1 cellular context compared by ENCODE assay signal in the genomic region with DNA sequence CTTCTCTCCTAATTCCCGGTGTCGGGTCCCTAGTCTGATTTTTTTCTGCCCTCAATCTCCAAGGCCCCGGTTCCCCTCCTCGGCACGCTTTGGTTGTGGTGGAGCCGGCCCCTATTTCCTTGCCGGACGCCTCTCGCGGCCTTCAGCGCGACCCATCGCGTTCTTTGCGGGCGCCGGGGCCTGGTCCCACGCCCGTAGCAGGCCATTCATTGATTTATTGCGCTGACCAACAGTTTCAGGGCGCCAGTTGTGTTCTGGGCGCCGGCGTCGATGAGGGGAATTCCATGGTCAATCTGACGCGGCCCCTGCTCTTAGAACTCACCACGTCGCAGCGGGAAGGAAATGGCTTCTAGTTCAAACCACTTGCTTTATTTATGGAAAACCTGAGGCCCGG.
TF ChIP-seq lines count a peak whose summit lies in the region.

No MANE protein-coding gene starts in this region.

TF ChIP-seq in liver, 16 proteins besides CTCF, POLR2A, EP300 and RAD21 (continued from another document):
- TF ChIP-seq, protein P1, sequence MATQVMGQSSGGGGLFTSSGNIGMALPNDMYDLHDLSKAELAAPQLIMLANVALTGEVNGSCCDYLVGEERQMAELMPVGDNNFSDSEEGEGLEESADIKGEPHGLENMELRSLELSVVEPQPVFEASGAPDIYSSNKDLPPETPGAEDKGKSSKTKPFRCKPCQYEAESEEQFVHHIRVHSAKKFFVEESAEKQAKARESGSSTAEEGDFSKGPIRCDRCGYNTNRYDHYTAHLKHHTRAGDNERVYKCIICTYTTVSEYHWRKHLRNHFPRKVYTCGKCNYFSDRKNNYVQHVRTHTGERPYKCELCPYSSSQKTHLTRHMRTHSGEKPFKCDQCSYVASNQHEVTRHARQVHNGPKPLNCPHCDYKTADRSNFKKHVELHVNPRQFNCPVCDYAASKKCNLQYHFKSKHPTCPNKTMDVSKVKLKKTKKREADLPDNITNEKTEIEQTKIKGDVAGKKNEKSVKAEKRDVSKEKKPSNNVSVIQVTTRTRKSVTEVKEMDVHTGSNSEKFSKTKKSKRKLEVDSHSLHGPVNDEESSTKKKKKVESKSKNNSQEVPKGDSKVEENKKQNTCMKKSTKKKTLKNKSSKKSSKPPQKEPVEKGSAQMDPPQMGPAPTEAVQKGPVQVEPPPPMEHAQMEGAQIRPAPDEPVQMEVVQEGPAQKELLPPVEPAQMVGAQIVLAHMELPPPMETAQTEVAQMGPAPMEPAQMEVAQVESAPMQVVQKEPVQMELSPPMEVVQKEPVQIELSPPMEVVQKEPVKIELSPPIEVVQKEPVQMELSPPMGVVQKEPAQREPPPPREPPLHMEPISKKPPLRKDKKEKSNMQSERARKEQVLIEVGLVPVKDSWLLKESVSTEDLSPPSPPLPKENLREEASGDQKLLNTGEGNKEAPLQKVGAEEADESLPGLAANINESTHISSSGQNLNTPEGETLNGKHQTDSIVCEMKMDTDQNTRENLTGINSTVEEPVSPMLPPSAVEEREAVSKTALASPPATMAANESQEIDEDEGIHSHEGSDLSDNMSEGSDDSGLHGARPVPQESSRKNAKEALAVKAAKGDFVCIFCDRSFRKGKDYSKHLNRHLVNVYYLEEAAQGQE (IDR thresholded peaks at IDR 0.05) = peak; percentile 71
- TF ChIP-seq HNF4A (conservative IDR thresholded peaks at IDR 0.05) (no peak), TAF1 (conservative IDR thresholded peaks at IDR 0.05) (peak; percentile 67)
TF ChIP-seq in liver: peak in this region for 3.
